In the genomic region with DNA sequence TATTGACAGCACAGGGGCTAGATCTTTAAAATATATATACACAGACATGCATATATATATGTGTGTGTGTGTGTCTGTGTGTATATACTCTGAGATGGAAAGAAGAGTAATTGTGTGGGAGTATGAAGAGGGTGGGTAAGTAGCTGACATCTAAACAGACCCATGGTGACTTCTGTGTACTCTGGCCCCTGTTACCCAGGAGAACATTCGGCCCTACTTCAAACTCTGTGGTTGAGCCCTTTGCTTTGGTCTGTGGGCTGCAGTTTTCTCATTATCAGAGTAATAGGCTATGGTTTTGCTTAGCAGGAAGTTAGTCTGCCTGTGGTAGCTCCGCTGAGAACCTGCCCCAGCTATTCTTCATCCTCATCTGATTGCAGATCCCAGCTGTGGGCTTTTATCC, we compare ENCODE assay signal across 8 cellular contexts.
DNase-seq lines count a peak whose midpoint lies in the region; ATAC-seq, FAIRE-seq and TF ChIP-seq lines count a peak whose summit lies in the region.

No MANE protein-coding gene starts in this region.

- H3K79me1 ChIP-seq in H1 (ENCODE audit: low read depth, low read length) = peaks cover 4% of the 10 kb centered on the region

- H2BK120ac ChIP-seq in H1 (replicated peaks; ENCODE audit: low read depth, low read length) = no peak overlapping the region

- no peaks in the 10 kb centered on the region for H3K9me3 ChIP-seq in cardiac muscle cell (ENCODE audit: low read depth)
- peaks cover 0 to 3% of the 10 kb centered on the region in 2 experiments; a peak in 2 of 4 replicates for H3K9me3 ChIP-seq in H1 (ENCODE audit: insufficient read depth in 2 of 2, low read depth in 1 of 2, low read length in 1 of 2)
- peaks cover 8% of the 10 kb centered on the region; the same call in 1 of the 2 replicates for H3K9me3 ChIP-seq in SK-N-SH
- H3K9me3 ChIP-seq in thyroid gland = no peaks in the 10 kb centered on the region

- peak overlapping the region in 2 of 4 experiments; percentile 68 to 73; a peak in 4 of 7 replicates for H3K9ac ChIP-seq in H1 (replicated peaks in 1 of 4; ENCODE audit: extremely low read depth in 1 of 4, low read depth in 3 of 4, low read length in 3 of 4)
- no peak overlapping the region for H3K9ac ChIP-seq in SK-N-SH

- no peak overlapping the region for H3K14ac ChIP-seq in H1 (ENCODE audit: insufficient read length)

- H3K4me1 ChIP-seq in cardiac muscle cell (ENCODE audit: low read depth) (peaks cover 34% of the 10 kb centered on the region), H1 (replicated peaks in 1 of 4; ENCODE audit: control insufficient read depth in 3 of 4, insufficient read depth in 4 of 4, low read length in 3 of 4) (peaks cover 9 to 21% (median 17%) of the 10 kb centered on the region in 4 experiments; a peak in 6 of 7 replicates), SK-N-SH (ENCODE audit: control insufficient read depth in 1 of 2, insufficient read depth in 2 of 2, low read depth in 1 of 2, low read length in 1 of 2) (peaks cover 12 to 24% of the 10 kb centered on the region in 2 experiments; a peak in 3 of 4 replicates), thyroid gland (peaks cover 16 to 39% of the 10 kb centered on the region in 2 donors)

- TF ChIP-seq RAD21 in H1 (IDR thresholded peaks at IDR 0.05 in 1 of 2, conservative IDR thresholded peaks at IDR 0.05 in 1 of 2; ENCODE audit: low read depth in 2 of 2, low read length in 2 of 2) = no peak
- TF ChIP-seq RAD21 in SK-N-SH (IDR thresholded peaks at IDR 0.05; ENCODE audit: low read length) = no peak

- TF ChIP-seq CTCF in cardiac muscle cell (IDR thresholded peaks at IDR 0.05; ENCODE audit: low read depth, low read length) = no peak
- no peak for TF ChIP-seq CTCF in H1 (IDR thresholded peaks at IDR 0.05; ENCODE audit: control extremely low read depth in 1 of 3, insufficient read depth in 1 of 3, low read depth in 1 of 3, low read length in 3 of 3)
- TF ChIP-seq CTCF in SK-N-SH (IDR thresholded peaks at IDR 0.05) = no peak
- TF ChIP-seq CTCF in thyroid gland (IDR thresholded peaks at IDR 0.05) = no peak

- no peak overlapping the region for H3K4me3 ChIP-seq in cardiac muscle cell
- peak overlapping the region in 1 of 4 experiments; percentile 38; a peak in 3 of 8 replicates for H3K4me3 ChIP-seq in H1 (ENCODE audit: extremely low read depth in 1 of 4, insufficient read depth in 2 of 4, low read depth in 3 of 4, low read length in 4 of 4)
- H3K4me3 ChIP-seq in SK-N-SH (ENCODE audit: low read depth in 2 of 2, low read length in 1 of 2) = no peak overlapping the region
- H3K4me3 ChIP-seq in thyroid gland (replicated peaks in 1 of 3) = no peak overlapping the region

- peak overlapping the region; percentile 83; the same call in 1 of the 2 replicates for H2BK5ac ChIP-seq in H1 (ENCODE audit: low read depth, low read length)

- no peak overlapping the region for H3K56ac ChIP-seq in H1 (replicated peaks; ENCODE audit: insufficient read length, low read depth, low read length)

- H4K5ac ChIP-seq in H1 (ENCODE audit: insufficient read length, low read depth, low read length) = no peak overlapping the region

- H4K91ac ChIP-seq in H1 (replicated peaks; ENCODE audit: insufficient read length, low read length) = peak overlapping the region; percentile 7

- no peaks in the 10 kb centered on the region for H3K9me2 ChIP-seq in SK-N-SH

- CTCF ChIA-PET in H1 (lab: Charles Lee; ENCODE audit: partially characterized antibody) (interaction anchor here (1.2 to 3.7 kb wide), 4 partner anchors 10 to 53 kb away, joined by 3 to 18 read pairs (median 8); no protein-coding TSS in a partner anchor), SK-N-SH (lab: Yijun Ruan, JAX) (interaction anchor here (0.7 to 1.4 kb wide), 2 partner anchors 53 to 479 kb away, joined by 3 read pairs; no protein-coding TSS in a partner anchor)

- no peaks in the 10 kb centered on the region for H3K36me3 ChIP-seq in cardiac muscle cell
- H3K36me3 ChIP-seq in H1 (ENCODE audit: control insufficient read depth in 2 of 4, insufficient read depth in 4 of 4, low read length in 3 of 4) = no peaks in the 10 kb centered on the region; a peak in 1 of 8 replicates
- peaks cover 0 to 25% of the 10 kb centered on the region in 2 experiments for H3K36me3 ChIP-seq in SK-N-SH (replicated peaks in 1 of 2; ENCODE audit: control insufficient read depth in 1 of 2, insufficient read depth in 2 of 2, low read length in 1 of 2)
- H3K36me3 ChIP-seq in thyroid gland = no peaks in the 10 kb centered on the region

- peaks cover under 1% of the 10 kb centered on the region for H3F3A ChIP-seq in SK-N-SH (replicated peaks; ENCODE audit: insufficient read depth)

- TF ChIP-seq POLR2A in H1 (IDR thresholded peaks at IDR 0.05; ENCODE audit: control extremely low read depth in 1 of 2, low read depth in 2 of 2, low read length in 2 of 2) (no peak), thyroid gland (IDR thresholded peaks at IDR 0.05) (no peak)

- POLR2A ChIA-PET in H1 (lab: Charles Lee; ENCODE audit: partially characterized antibody) = interaction anchor here (1.1 to 4.1 kb wide), 8 partner anchors 14 to 174 kb away, joined by 3 to 25 read pairs (median 4); a partner anchor contains a TSS
- POLR2A ChIA-PET in SK-N-SH (lab: Yijun Ruan, JAX) = no interaction called here

- no peak overlapping the region for H3K4ac ChIP-seq in H1 (replicated peaks; ENCODE audit: insufficient read length, low read depth, low read length)

- H4K20me1 ChIP-seq in H1 (replicated peaks in 1 of 2; ENCODE audit: control insufficient read depth in 1 of 2, insufficient read depth in 2 of 2, low read length in 2 of 2) (no peaks in the 10 kb centered on the region), SK-N-SH (ENCODE audit: insufficient read depth) (no peaks in the 10 kb centered on the region; the same call in 1 of the 2 replicates)

- no peak overlapping the region for H4K8ac ChIP-seq in H1 (ENCODE audit: extremely low read depth, insufficient read depth, low read length)

- H3K27ac ChIP-seq in cardiac muscle cell = peak overlapping the region; percentile 87
- H3K27ac ChIP-seq in H1 (ENCODE audit: low read depth, low read length) = peak overlapping the region; percentile 84
- H3K27ac ChIP-seq in temporal lobe (ENCODE audit: low read depth, low read length) = peak overlapping the region; percentile 17
- peak overlapping the region in 1 of 2 experiments; percentile 87; a peak in 2 of 4 replicates for H3K27ac ChIP-seq in SK-N-SH (ENCODE audit: low read depth in 2 of 2, low read length in 1 of 2)
- peak overlapping the region in 1 of 3 donors; percentile 36 for H3K27ac ChIP-seq in thyroid gland

- no peaks in the 10 kb centered on the region for H3K23me2 ChIP-seq in H1 (ENCODE audit: low read depth, low read length)

- intact Hi-C loops in cardiac septum (cut with DNase I) = no loop called here
- intact Hi-C loops in thyroid gland (cut with DNase I) = no loop called here

- no peak overlapping the region for H3K18ac ChIP-seq in H1 (ENCODE audit: extremely low read depth, low read length)

- H3K23ac ChIP-seq in H1 (ENCODE audit: insufficient read length) = no peak overlapping the region

- H3K27me3 ChIP-seq in cardiac muscle cell = no peaks in the 10 kb centered on the region
- no peaks in the 10 kb centered on the region for H3K27me3 ChIP-seq in H1 (replicated peaks in 1 of 4; ENCODE audit: control insufficient read depth in 3 of 4, extremely low read depth in 1 of 4, insufficient read depth in 3 of 4, low read length in 3 of 4)
- H3K27me3 ChIP-seq in SK-N-SH (ENCODE audit: insufficient read depth) = no peaks in the 10 kb centered on the region
- H3K27me3 ChIP-seq in thyroid gland = no peaks in the 10 kb centered on the region

- no peak overlapping the region for H2AFZ ChIP-seq in H1 (ENCODE audit: low read length)
- no peak overlapping the region for H2AFZ ChIP-seq in SK-N-SH (ENCODE audit: low read depth)

- DNase-seq in cardiac muscle cell (ENCODE audit: low read depth in 1 of 2, low spot score in 1 of 2) (peak in 1 of 2 donors; percentile 25), cardiac septum (ENCODE audit: low spot score) (no peak), T-helper 22 cell (ENCODE audit: low read depth) (peak; percentile 17), H1 (ENCODE audit: low read depth in 1 of 2, low spot score in 2 of 2) (no peak), SK-N-SH (no peak), thyroid gland (no peak)

- no peak for FAIRE-seq in H1 (lab: Jason Lieb, UNC)

- H2BK12ac ChIP-seq in H1 (ENCODE audit: low read depth, low read length) = peak overlapping the region; percentile 45; the same call in 1 of the 2 replicates

- no peak for TF ChIP-seq EP300 in H1 (IDR thresholded peaks at IDR 0.05; ENCODE audit: borderline replicate concordance in 1 of 2, low read depth in 2 of 2, low read length in 2 of 2)
- no peak for TF ChIP-seq EP300 in SK-N-SH (IDR thresholded peaks at IDR 0.05; ENCODE audit: borderline replicate concordance in 1 of 2, low read depth in 1 of 2, low read length in 1 of 2)

- H3K4me2 ChIP-seq in H1 (ENCODE audit: insufficient read depth in 1 of 2, low read depth in 2 of 2, low read length in 2 of 2) (peak overlapping the region; percentile 51 to 59), SK-N-SH (no peak overlapping the region)

- no peak overlapping the region; the same call in 1 of the 2 replicates for H2AK5ac ChIP-seq in H1 (ENCODE audit: low read depth, low read length)

- peak; percentile 49 for ATAC-seq in HG03064 (IDR thresholded peaks at IDR 0.05; ENCODE audit: low read depth, unreplicated experiment)

- H3K79me2 ChIP-seq in H1 (ENCODE audit: control insufficient read depth in 1 of 2, insufficient read depth in 2 of 2, low read length in 2 of 2) = peaks cover 4 to 62% of the 10 kb centered on the region in 2 experiments
- peaks cover 79% of the 10 kb centered on the region for H3K79me2 ChIP-seq in SK-N-SH (ENCODE audit: insufficient read depth)

- no peak overlapping the region for H2BK15ac ChIP-seq in H1 (ENCODE audit: low read length)

- WGBS in H1 (ENCODE audit: extremely low coverage in 1 of 2, insufficient coverage in 1 of 2, insufficient read length in 1 of 2, insufficient replicate concordance in 2 of 2, low coverage in 1 of 2, low lambda C conversion rate in 2 of 2, missing lambda C conversion rate in 1 of 2), 2 experiments = 64% methylated on average over 2 of the region's 2 CpGs; no CpG with 5 or more reads in 1 of the 2 experiments
- 76% methylated on average over 2 of the region's 2 CpGs for WGBS in SK-N-SH (ENCODE audit: low lambda C conversion rate)
- WGBS in thyroid gland, 2 donors = 59% methylated on average over 2 of the region's 2 CpGs

- peak overlapping the region; percentile 34; the same call in 1 of the 2 replicates for H2BK20ac ChIP-seq in H1 (ENCODE audit: low read length)

TF ChIP-seq in H1, 55 proteins besides CTCF, POLR2A, EP300 and RAD21 (continues in another document):
- no peak for TF ChIP-seq BACH1 (IDR thresholded peaks at IDR 0.05; ENCODE audit: low read length)
- no peak for TF ChIP-seq ZNF274 (IDR thresholded peaks at IDR 0.05; ENCODE audit: borderline replicate concordance, extremely low read depth, low read length)
- TF ChIP-seq BRCA1 (IDR thresholded peaks at IDR 0.05; ENCODE audit: low read depth, low read length) = no peak
- no peak for TF ChIP-seq SP1 (IDR thresholded peaks at IDR 0.05; ENCODE audit: low read depth, low read length)
